21 cellular contexts compared by ENCODE assay signal in genomic region chr21:34797926-34798595, GRCh38.
DNase-seq lines count a peak whose midpoint lies in the region; ATAC-seq and TF ChIP-seq lines count a peak whose summit lies in the region.
"Had no signal": no experiment of that assay in that cellular context is flagged by ENCODE, and none has a peak within 500 bp of the region (broad histone marks: within the 10 kb centered on the region; RNA-seq: fewer than 3 reads in every experiment).

No MANE protein-coding gene starts in this region.

- H3K4me3 ChIP-seq in CD8-positive, alpha-beta T cell (ENCODE audit: low read depth, low read length), result no peak overlapping the region
- H3K4me3 ChIP-seq in RWPE2 (ENCODE audit: severe bottlenecking) (no peak overlapping the region), psoas muscle (no peak overlapping the region)
- H3K4me3 ChIP-seq: cardiac muscle cell, HAP-1, K562, right atrium auricular region had no signal

- 85 to 86% (median 86%) methylated on average over 10 of the region's 10 CpGs for WGBS in psoas muscle, 3 donors

- ATAC-seq in CD8-positive, alpha-beta T cell, result no peak
- ATAC-seq in RWPE2 (ENCODE audit: low read depth), result no peak; the same call in 2 of the 3 replicates
- ATAC-seq in psoas muscle, result no peak
- ATAC-seq in HG03108 (IDR thresholded peaks at IDR 0.05; ENCODE audit: unreplicated experiment), result no peak
- no peak for ATAC-seq in HG03342 (IDR thresholded peaks at IDR 0.05; ENCODE audit: unreplicated experiment)
- ATAC-seq: K562; stimulated activated naive CD8-positive, alpha-beta T cell treated with anti-CD3 and anti-CD28 coated beads, Interleukin-15, amount 100 ng/mL, for 72 hours had no signal

- H3K9me3 ChIP-seq in CD8-positive, alpha-beta T cell (ENCODE audit: low read length), result no peaks in the 10 kb centered on the region
- no peaks in the 10 kb centered on the region for H3K9me3 ChIP-seq in RWPE2 (ENCODE audit: severe bottlenecking)
- no peaks in the 10 kb centered on the region for H3K9me3 ChIP-seq in psoas muscle
- H3K9me3 ChIP-seq: HAP-1, neutrophil, right atrium auricular region had no signal

- no peaks in the 10 kb centered on the region for H3K27me3 ChIP-seq in CD8-positive, alpha-beta T cell (ENCODE audit: insufficient read depth, low read length)
- H3K27me3 ChIP-seq in RWPE2 (ENCODE audit: insufficient read depth, poor library complexity, severe bottlenecking) (no peaks in the 10 kb centered on the region), psoas muscle (ENCODE audit: insufficient read depth in 3 of 3, low read length in 2 of 3) (no peaks in the 10 kb centered on the region)
- H3K27me3 ChIP-seq: neutrophil, right atrium auricular region had no signal

- H3K36me3 ChIP-seq in CD8-positive, alpha-beta T cell (ENCODE audit: insufficient read depth, low read length), result peaks cover 27% of the 10 kb centered on the region
- peaks cover 93% of the 10 kb centered on the region for H3K36me3 ChIP-seq in RWPE2 (ENCODE audit: low read depth)
- H3K36me3 ChIP-seq in psoas muscle (ENCODE audit: insufficient read depth in 1 of 2, low read depth in 1 of 2), result peaks cover 5 to 79% of the 10 kb centered on the region in 2 donors
- H3K36me3 ChIP-seq: cardiac muscle cell had no signal

- intact Hi-C loops in CD8-positive, alpha-beta T cell (cut with DNase I, micrococcal nuclease), result no loop called here
- intact Hi-C loops in psoas muscle (cut with DNase I), result loop anchor here (5.0 kb wide), 3 partner anchors 39 to 89 kb away; no protein-coding TSS in a partner anchor

- peaks cover 6% of the 10 kb centered on the region for H3K4me1 Mint-ChIP-seq in CD8-positive, alpha-beta T cell (ENCODE audit: low read depth)
- H3K4me1 Mint-ChIP-seq in nephron progenitor cell, result peaks cover 53% of the 10 kb centered on the region

- H3K4me3 Mint-ChIP-seq in CD8-positive, alpha-beta T cell, result no peak overlapping the region
- no peak overlapping the region for H3K4me3 Mint-ChIP-seq in nephron progenitor cell
- H3K4me3 Mint-ChIP-seq: activated naive CD8-positive, alpha-beta T cell treated with anti-CD3 and anti-CD28 coated beads, Interleukin-2, amount 10 ng/mL, durations not matched to agents 7 days and 5 days; stimulated activated naive CD8-positive, alpha-beta T cell treated with anti-CD3 and anti-CD28 coated beads, Interleukin-15, amount 100 ng/mL, for 72 hours had no signal

- CTCF ChIA-PET in CD8-positive, alpha-beta T cell (lab: Charles Lee), result interaction anchor here (1.0 to 1.8 kb wide), 2 partner anchors 52 to 94 kb away, joined by 3 to 5 read pairs; no protein-coding TSS in a partner anchor

- DNase-seq in CD8-positive, alpha-beta T cell, result no peak
- no peak for DNase-seq in RWPE2 (ENCODE audit: low spot score)
- DNase-seq in fibroblast of peridontal ligament (ENCODE audit: extremely low read depth), result peak; percentile 23
- DNase-seq in psoas muscle, result no peak
- DNase-seq in nephron progenitor cell, result no peak
- no peak for DNase-seq in NCI-H146 treated with DMSO at 0.1 percent for 48 hours (lab: John Stamatoyannopoulos, UW; ENCODE audit: unreplicated experiment)
- DNase-seq: activated CD4-positive, alpha-beta T cell treated with anti-CD3 and anti-CD28 coated beads, Interleukin-2, amount 50 U/mL, for 48 hours; activated naive CD8-positive, alpha-beta T cell treated with anti-CD3 and anti-CD28 coated beads, Interleukin-2, amount 10 ng/mL, durations not matched to agents 7 days and 5 days; activated T-cell treated with anti-CD3 and anti-CD28 coated beads for 4 hours; mesendoderm; NCI-H2081; stimulated activated naive CD8-positive, alpha-beta T cell treated with anti-CD3 and anti-CD28 coated beads, Interleukin-15, amount 100 ng/mL, for 72 hours; T-helper 1 cell had no signal

- H3K27ac ChIP-seq in CD8-positive, alpha-beta T cell (ENCODE audit: low read depth, low read length), result no peak overlapping the region
- H3K27ac ChIP-seq in RWPE2 (ENCODE audit: poor library complexity, severe bottlenecking) (peak overlapping the region; percentile 98), psoas muscle (peak overlapping the region; percentile 75)
- H3K27ac ChIP-seq: cardiac muscle cell, neutrophil, RWPE1 had no signal

- POLR2A ChIA-PET in CD8-positive, alpha-beta T cell (lab: Charles Lee), result no interaction called here

- H3K9me3 Mint-ChIP-seq in CD8-positive, alpha-beta T cell, result no peaks in the 10 kb centered on the region
- H3K9me3 Mint-ChIP-seq in nephron progenitor cell, result no peaks in the 10 kb centered on the region
- H3K9me3 Mint-ChIP-seq: activated naive CD8-positive, alpha-beta T cell treated with anti-CD3 and anti-CD28 coated beads, Interleukin-2, amount 10 ng/mL, durations not matched to agents 7 days and 5 days; stimulated activated naive CD8-positive, alpha-beta T cell treated with anti-CD3 and anti-CD28 coated beads, Interleukin-15, amount 100 ng/mL, for 72 hours had no signal

- peak overlapping the region; percentile 0 for H3K27ac Mint-ChIP-seq in CD8-positive, alpha-beta T cell
- no peak overlapping the region for H3K27ac Mint-ChIP-seq in nephron progenitor cell
- H3K27ac Mint-ChIP-seq: activated naive CD8-positive, alpha-beta T cell treated with anti-CD3 and anti-CD28 coated beads, Interleukin-2, amount 10 ng/mL, durations not matched to agents 7 days and 5 days had no signal

- H3K27me3 Mint-ChIP-seq in CD8-positive, alpha-beta T cell (ENCODE audit: low read depth), result no peaks in the 10 kb centered on the region
- no peaks in the 10 kb centered on the region for H3K27me3 Mint-ChIP-seq in nephron progenitor cell (ENCODE audit: low read depth, poor library complexity)
- H3K27me3 Mint-ChIP-seq: activated naive CD8-positive, alpha-beta T cell treated with anti-CD3 and anti-CD28 coated beads, Interleukin-2, amount 10 ng/mL, durations not matched to agents 7 days and 5 days; stimulated activated naive CD8-positive, alpha-beta T cell treated with anti-CD3 and anti-CD28 coated beads, Interleukin-15, amount 100 ng/mL, for 72 hours had no signal

- H3K36me3 Mint-ChIP-seq in CD8-positive, alpha-beta T cell, result peaks cover 74% of the 10 kb centered on the region
- no peaks in the 10 kb centered on the region for H3K36me3 Mint-ChIP-seq in nephron progenitor cell (ENCODE audit: low read depth)
- H3K36me3 Mint-ChIP-seq: activated naive CD8-positive, alpha-beta T cell treated with anti-CD3 and anti-CD28 coated beads, Interleukin-2, amount 10 ng/mL, durations not matched to agents 7 days and 5 days had no signal

- no peaks in the 10 kb centered on the region for H3K4me1 ChIP-seq in CD8-positive, alpha-beta T cell (ENCODE audit: insufficient read depth, low read length)
- H3K4me1 ChIP-seq in RWPE2 (ENCODE audit: insufficient read depth, poor library complexity, severe bottlenecking) (peaks cover 66% of the 10 kb centered on the region), psoas muscle (peaks cover 77% of the 10 kb centered on the region)
- H3K4me1 ChIP-seq: HAP-1 had no signal

- TF ChIP-seq CTCF in CD8-positive, alpha-beta T cell (IDR thresholded peaks at IDR 0.05), result no peak
- TF ChIP-seq CTCF in RWPE2 (IDR thresholded peaks at IDR 0.05; ENCODE audit: poor library complexity, severe bottlenecking), result no peak
- no peak for TF ChIP-seq CTCF in psoas muscle (IDR thresholded peaks at IDR 0.05)
- no peak for TF ChIP-seq CTCF in nephron progenitor cell (IDR thresholded peaks at IDR 0.05)

Comparison
In these comparisons a context has a peak if more than half of its experiments do, and no peak if none do; other contexts are left out.
1. intact Hi-C loops: an anchor here in psoas muscle (5.0 kb wide); none called in CD8-positive, alpha-beta T cell.